8 cellular contexts compared by ENCODE assay signal in the genomic region with DNA sequence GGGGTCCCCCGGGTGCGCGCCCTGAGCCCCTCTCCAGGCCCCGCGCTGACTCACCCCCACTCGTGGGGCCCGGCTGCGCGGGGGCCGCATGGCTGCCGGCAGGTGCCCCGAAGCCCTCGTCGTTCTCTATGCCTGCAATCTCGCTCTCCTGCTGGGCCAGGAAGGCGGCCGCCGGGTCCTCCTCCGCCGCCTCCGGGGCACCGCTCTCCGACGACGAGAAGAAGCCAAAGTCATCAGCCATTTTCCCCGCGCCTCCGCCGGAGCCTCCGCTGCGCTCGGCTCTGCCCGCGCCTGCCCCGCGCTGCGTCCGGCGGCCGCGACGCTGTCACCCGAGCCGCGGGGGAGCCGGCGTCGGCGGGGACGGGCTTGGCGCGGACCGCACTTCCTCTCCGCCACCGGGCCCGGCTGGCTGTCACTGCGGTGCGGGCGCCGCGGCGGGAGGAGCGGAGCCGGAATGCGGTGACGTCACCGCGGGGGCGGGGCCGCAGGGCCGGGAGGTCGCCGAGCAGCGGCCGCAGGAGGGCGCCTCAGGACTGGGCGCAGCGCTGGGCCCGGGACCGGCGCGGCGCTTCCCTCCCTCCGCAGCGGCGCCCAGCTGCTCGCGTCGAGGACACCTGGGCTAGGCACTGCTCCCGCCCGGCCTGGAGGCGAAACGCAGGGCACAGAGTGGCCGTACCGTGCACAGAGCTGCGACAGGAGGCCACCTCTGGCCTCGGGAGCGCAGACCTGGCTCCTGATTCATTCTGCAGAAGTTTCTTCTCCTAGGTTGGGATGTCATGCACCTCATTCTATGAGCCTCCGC. TPM values are rescaled to one million over a fixed set of nuclear protein-coding genes. Genes with fewer than 3 reads are reported as not detected.
DNase-seq lines count a peak whose midpoint lies in the region; ATAC-seq and TF ChIP-seq lines count a peak whose summit lies in the region.

TSS of gene CLTB (minus strand) at position 417 of the 802 bp plus-strand sequence. CDS start at position 241, 176 bp downstream.

- peaks cover 21% of the 10 kb centered on the region for H3K4me1 Mint-ChIP-seq in activated T-helper 17 cell treated with anti-CD3 and anti-CD28 coated beads, Interleukin-2, amount 50 U/mL, for 72 hours
- H3K4me1 Mint-ChIP-seq in naive thymus-derived CD8-positive, alpha-beta T cell = peaks cover 20 to 51% (median 45%) of the 10 kb centered on the region in 4 donors

- H3K4me3 ChIP-seq in fibroblast of mammary gland (ENCODE audit: control insufficient read depth, low read depth, low read length) = peak within 1 kb of the TSS; percentile 69

- H3K27me3 Mint-ChIP-seq in activated T-helper 17 cell treated with anti-CD3 and anti-CD28 coated beads, Interleukin-2, amount 50 U/mL, for 72 hours = no peaks in the 10 kb centered on the region
- H3K27me3 Mint-ChIP-seq in naive thymus-derived CD8-positive, alpha-beta T cell = peaks cover 0 to under 1% (median 0%) of the 10 kb centered on the region in 5 donors

- TF ChIP-seq EP300 in Ishikawa (IDR thresholded peaks at IDR 0.05; ENCODE audit: borderline replicate concordance) = no peak

- DNase-seq in DMS79 treated with DMSO at 0.1 percent for 48 hours (lab: John Stamatoyannopoulos, UW) = peak; percentile 60
- DNase-seq in RPMI7951 (ENCODE audit: low read depth) = peak; percentile 77
- peak; percentile 71 for DNase-seq in fibroblast of mammary gland (ENCODE audit: low read depth)
- DNase-seq in naive thymus-derived CD8-positive, alpha-beta T cell = peak; percentile 72 to 98 (median 85)
- peak; percentile 76 to 91 (median 88) for DNase-seq in stimulated activated naive CD4-positive, alpha-beta T cell (lab: John Stamatoyannopoulos, UW)

- TF ChIP-seq CTCF in fibroblast of mammary gland (conservative IDR thresholded peaks at IDR 0.05; ENCODE audit: control insufficient read depth, insufficient read depth, low read depth, low read length) = peak; percentile 21

- TF ChIP-seq RAD21 in Ishikawa (IDR thresholded peaks at IDR 0.05; ENCODE audit: low read depth) = peak; percentile 84

- H3K27ac Mint-ChIP-seq in activated T-helper 17 cell treated with anti-CD3 and anti-CD28 coated beads, Interleukin-2, amount 50 U/mL, for 72 hours = peak within 1 kb of the TSS; percentile 68
- H3K27ac Mint-ChIP-seq in naive thymus-derived CD8-positive, alpha-beta T cell = peak within 1 kb of the TSS; percentile 72 to 92 (median 88)

- H3K4me3 Mint-ChIP-seq in activated T-helper 17 cell treated with anti-CD3 and anti-CD28 coated beads, Interleukin-2, amount 50 U/mL, for 72 hours = peak within 1 kb of the TSS; percentile 86
- H3K4me3 Mint-ChIP-seq in naive thymus-derived CD8-positive, alpha-beta T cell = peak within 1 kb of the TSS; percentile 77 to 88 (median 82)

- peak; percentile 92 for ATAC-seq in GM21529 (IDR thresholded peaks at IDR 0.05; ENCODE audit: unreplicated experiment)
- peak; percentile 98 for ATAC-seq in activated T-helper 17 cell treated with anti-CD3 and anti-CD28 coated beads, Interleukin-2, amount 50 U/mL, for 72 hours (replicated peaks)
- ATAC-seq in naive thymus-derived CD8-positive, alpha-beta T cell = peak; percentile 90 to 91

- peaks cover 2% of the 10 kb centered on the region for H3K36me3 Mint-ChIP-seq in activated T-helper 17 cell treated with anti-CD3 and anti-CD28 coated beads, Interleukin-2, amount 50 U/mL, for 72 hours (ENCODE audit: low read depth)
- peaks cover 0 to 5% (median 0%) of the 10 kb centered on the region in 3 donors for H3K36me3 Mint-ChIP-seq in naive thymus-derived CD8-positive, alpha-beta T cell

- POLR2A ChIA-PET in naive thymus-derived CD8-positive, alpha-beta T cell (lab: Charles Lee) = interaction anchor here (0.9 to 5.5 kb wide), 18 partner anchors 10 to 245 kb away, joined by 3 to 60 read pairs (median 5); partner anchors contain the start of genes FAF2, HIGD2A, NOP16 and RNF44

- H3K9me3 Mint-ChIP-seq in activated T-helper 17 cell treated with anti-CD3 and anti-CD28 coated beads, Interleukin-2, amount 50 U/mL, for 72 hours = no peaks in the 10 kb centered on the region
- peaks cover 0 to 3% (median 0%) of the 10 kb centered on the region in 9 donors for H3K9me3 Mint-ChIP-seq in naive thymus-derived CD8-positive, alpha-beta T cell

TF ChIP-seq in Ishikawa, 13 proteins besides CTCF, POLR2A, EP300 and RAD21:
- no peak for TF ChIP-seq FOXM1 (IDR thresholded peaks at IDR 0.05; ENCODE audit: borderline replicate concordance, low read depth)
- TF ChIP-seq USF1 (IDR thresholded peaks at IDR 0.05) = peak; percentile 38; the same call in 1 of the 2 replicates
- no peak for TF ChIP-seq REST (IDR thresholded peaks at IDR 0.05; ENCODE audit: low read depth)
- TF ChIP-seq, protein P1, sequence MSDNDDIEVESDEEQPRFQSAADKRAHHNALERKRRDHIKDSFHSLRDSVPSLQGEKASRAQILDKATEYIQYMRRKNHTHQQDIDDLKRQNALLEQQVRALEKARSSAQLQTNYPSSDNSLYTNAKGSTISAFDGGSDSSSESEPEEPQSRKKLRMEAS (IDR thresholded peaks at IDR 0.05) = peak; percentile 92
- TF ChIP-seq TEAD4 (IDR thresholded peaks at IDR 0.05) = peak; percentile 87
- TF ChIP-seq YY1 (IDR thresholded peaks at IDR 0.05; ENCODE audit: low read depth) = no peak; the same call in 1 of the 2 replicates
- 0 out of 2 replicates have a peak, but pooled peaks have one; percentile 38 for TF ChIP-seq EGR1 (IDR thresholded peaks at IDR 0.05)
- no peak for TF ChIP-seq CREB1 (IDR thresholded peaks at IDR 0.05; ENCODE audit: low read depth)
- TF ChIP-seq ZBTB7A (IDR thresholded peaks at IDR 0.05; ENCODE audit: low read depth) = peak; percentile 77; the same call in 1 of the 2 replicates
- TF ChIP-seq TCF12 (IDR thresholded peaks at IDR 0.05; ENCODE audit: low read depth) = no peak
- TF ChIP-seq CEBPB (IDR thresholded peaks at IDR 0.05) = no peak
- TF ChIP-seq TAF1 (IDR thresholded peaks at IDR 0.05; ENCODE audit: low read depth) = peak; percentile 62
- TF ChIP-seq NFIC (IDR thresholded peaks at IDR 0.05) = peak; percentile 20; the same call in 1 of the 2 replicates
TF ChIP-seq in Ishikawa: peak in this region for 7.

RNA-seq across cellular contexts. Expression of gene CLTB, which starts in this region (rescaled TPM):
- total RNA-seq in RPMI7951 (2014; rRNA removed; shearing (Covaris generic)) = 70.2 and 92.2 TPM in 2 replicates
- 10 to 100 TPM; 22.9 to 56.9 TPM for total RNA-seq in activated T-helper 17 cell treated with anti-CD3 and anti-CD28 coated beads, Interleukin-2, amount 50 U/mL, for 72 hours
- 10 to 100 TPM; 34.4 to 36.1 TPM for total RNA-seq in naive thymus-derived CD8-positive, alpha-beta T cell
- 10 to 100 TPM; 69.2 to 82.7 (median 73.5) TPM for polyA plus RNA-seq in naive thymus-derived CD8-positive, alpha-beta T cell

Comparison
In these comparisons a context has a peak if more than half of its experiments do, and no peak if none do; other contexts are left out.
1. Peak in every context shown above with its lines: DNase-seq, ATAC-seq and H3K4me3 ChIP-seq.